28 cellular contexts compared by ENCODE assay signal in the genomic region with DNA sequence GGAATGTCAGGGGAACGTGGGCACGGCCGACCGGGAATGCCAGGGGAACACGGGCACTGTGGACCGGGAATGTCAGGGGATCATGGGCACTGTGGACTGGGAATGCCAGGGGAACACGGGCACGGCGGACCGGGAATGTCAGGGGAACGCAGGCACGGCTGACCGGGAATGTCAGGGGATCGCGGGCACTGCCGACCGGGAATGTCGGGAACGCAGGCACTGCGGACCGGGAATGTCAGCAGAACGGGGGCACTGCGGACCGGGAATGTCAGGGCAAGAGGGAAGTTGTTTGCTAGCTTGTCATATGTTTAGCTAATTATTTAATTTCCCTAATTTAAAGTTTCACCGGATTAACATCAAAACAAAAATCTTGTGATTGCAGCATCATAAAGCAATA. TPM values are rescaled to one million over a fixed set of nuclear protein-coding genes. Genes with fewer than 3 reads are reported as not detected.
"Had no signal": no experiment of that assay in that cellular context is flagged by ENCODE, and none has a peak within 500 bp of the region (broad histone marks: within the 10 kb centered on the region; RNA-seq: fewer than 3 reads in every experiment).

No MANE protein-coding gene starts in this region.

- DNase-seq: activated B cell treated with CpG ODN at 0.5 μM for 24 hours; activated CD4-positive, alpha-beta memory T cell treated with anti-CD3 and anti-CD28 coated beads for 36 hours; activated CD4-positive, alpha-beta T cell treated with anti-CD3 and anti-CD28 coated beads for 1 hour; activated CD4-positive, alpha-beta T cell treated with anti-CD3 and anti-CD28 coated beads, Interleukin-2, amount 10 ng/mL, durations not matched to agents 7 days and 5 days; activated CD8-positive, alpha-beta memory T cell treated with anti-CD3 and anti-CD28 coated beads for 24 hours; activated effector memory CD4-positive, alpha-beta T cell treated with anti-CD3 and anti-CD28 coated beads, Interleukin-2, amount 50 U/mL, for 16 hours; activated naive CD4-positive, alpha-beta T cell treated with Interleukin-2 at 50 U/mL for 16 hours; activated naive CD8-positive, alpha-beta T cell treated with anti-CD3 and anti-CD28 coated beads, Interleukin-2, amount 50 U/mL, for 24 hours; activated T-cell treated with anti-CD3 and anti-CD28 coated beads, Interleukin-2, amount 50 U/mL, for 4 hours; amniotic stem cell; brain microvascular endothelial cell; MG63; NCI-H1105; NCI-H1436; NCI-H1694 treated with DMSO at 0.1 percent for 48 hours; NCI-H2029 treated with DMSO at 0.1 percent for 48 hours; NCI-H510A treated with DMSO at 0.1 percent for 48 hours; NCI-H69; NK-92 treated with Interleukin-12 subunit alpha and Interleukin-12 subunit beta, amount 100 ng/mL, for 24 hours; OCI-M1; Peyer's patch; SIG-M5; T-cell; T1000 had no signal

- H3K4me1 ChIP-seq: Peyer's patch had no signal

- H3K4me3 ChIP-seq: cardiac muscle cell, MG63, Peyer's patch had no signal

- FAIRE-seq: TTC549 had no signal

- ATAC-seq: activated naive CD4-positive, alpha-beta T cell treated with anti-CD3 and anti-CD28 coated beads, Interleukin-2, amount 50 U/mL, for 72 hours; activated naive CD8-positive, alpha-beta T cell treated with anti-CD3 and anti-CD28 coated beads, Interleukin-2, amount 50 U/mL, for 24 hours; activated T-cell treated with anti-CD3 and anti-CD28 coated beads, Interleukin-2, amount 50 U/mL, for 4 hours; T-cell had no signal

- H3K27ac ChIP-seq: brain microvascular endothelial cell, cardiac muscle cell, Peyer's patch, RWPE1 had no signal

- H3K9me3 ChIP-seq: MG63, Peyer's patch had no signal

- H3K36me3 ChIP-seq: brain microvascular endothelial cell, cardiac muscle cell, MG63, Peyer's patch had no signal

- H3K27me3 ChIP-seq: Peyer's patch had no signal

RNA-seq across cellular contexts. Expression of a gene that starts 37.4 kb away (rescaled TPM):
- total RNA-seq: activated B cell treated with CpG ODN at 0.5 μM for 24 hours; activated CD4-positive, alpha-beta memory T cell treated with anti-CD3 and anti-CD28 coated beads for 36 hours; activated CD4-positive, alpha-beta T cell treated with anti-CD3 and anti-CD28 coated beads, Interleukin-2, amount 10 ng/mL, durations not matched to agents 7 days and 5 days; activated naive CD4-positive, alpha-beta T cell treated with anti-CD3 and anti-CD28 coated beads, Interleukin-2, amount 50 U/mL, for 72 hours; activated T-cell treated with anti-CD3 and anti-CD28 coated beads, Interleukin-2, amount 50 U/mL, for 4 hours; cardiac muscle cell; Peyer's patch; T-cell had no signal
- polyA plus RNA-seq: cardiac muscle cell had no signal
